8 cellular contexts compared by ENCODE assay signal in genomic region chr9:35691325-35691631, GRCh38.
A peak's percentile ranks its signal among the peaks of the same experiment; 100 is the strongest.
DNase-seq lines count a peak whose midpoint lies in the region; ATAC-seq and TF ChIP-seq lines count a peak whose summit lies in the region.

No MANE protein-coding gene starts in this region.

- peak overlapping the region; percentile 97 for H3K4me3 ChIP-seq in AG04449 (ENCODE audit: low read depth, low read length)
- peak overlapping the region; percentile 46 for H3K4me3 ChIP-seq in mucosa of stomach (ENCODE audit: low read length)

- H3K4me1 ChIP-seq in mucosa of stomach (ENCODE audit: control insufficient read depth, insufficient read depth, low read length) = peaks cover 34% of the 10 kb centered on the region

- H3K27me3 ChIP-seq in mucosa of stomach (ENCODE audit: control insufficient read depth, insufficient read depth, low read length) = no peaks in the 10 kb centered on the region

- no peak for TF ChIP-seq CTCF in AG04449 (IDR thresholded peaks at IDR 0.05; ENCODE audit: insufficient read depth, low read length, missing control alignments)

- H3K9me3 ChIP-seq in KOPT-K1 (ENCODE audit: insufficient read depth, low read length, poor library complexity, severe bottlenecking) (no peaks in the 10 kb centered on the region), mucosa of stomach (ENCODE audit: control insufficient read depth, low read length) (no peaks in the 10 kb centered on the region)

- ATAC-seq in GM21390 (IDR thresholded peaks at IDR 0.05; ENCODE audit: unreplicated experiment) (no peak), GM18868 (IDR thresholded peaks at IDR 0.05; ENCODE audit: unreplicated experiment) (no peak), HG03108 (IDR thresholded peaks at IDR 0.05; ENCODE audit: unreplicated experiment) (no peak)

- H3K9ac ChIP-seq in mucosa of stomach (ENCODE audit: low read length) = peak overlapping the region; percentile 87

- CTCF ChIA-PET in AG04449 (lab: Yijun Ruan, JAX) = interaction anchor here (0.9 to 34.3 kb wide), 5 partner anchors 10 to 179 kb away, joined by 3 to 816 read pairs (median 9); partner anchors contain the start of genes CCDC107, CREB3, RMRP and TLN1

- peak overlapping the region; percentile 66 for H3K27ac ChIP-seq in KOPT-K1 (ENCODE audit: low read depth, low read length, poor library complexity, severe bottlenecking)

- POLR2A ChIA-PET in AG04449 (lab: Yijun Ruan, JAX) = interaction anchor here (1.2 to 15.8 kb wide), 9 partner anchors 8 to 38 kb away, joined by 3 to 325 read pairs (median 9); partner anchors contain the start of genes ARHGEF39, CCDC107, CREB3 and RMRP

- DNase-seq in AG04449 (ENCODE audit: low read depth, low spot score) (no peak), cerebellar cortex (ENCODE audit: low spot score) (peak; percentile 69), islet precursor cell (no peak)

- H3K36me3 ChIP-seq in KOPT-K1 (ENCODE audit: insufficient read depth, low read length) = peaks cover 8% of the 10 kb centered on the region
- no peaks in the 10 kb centered on the region for H3K36me3 ChIP-seq in mucosa of stomach (ENCODE audit: control insufficient read depth, insufficient read depth, low read length)
